In the genomic region with DNA sequence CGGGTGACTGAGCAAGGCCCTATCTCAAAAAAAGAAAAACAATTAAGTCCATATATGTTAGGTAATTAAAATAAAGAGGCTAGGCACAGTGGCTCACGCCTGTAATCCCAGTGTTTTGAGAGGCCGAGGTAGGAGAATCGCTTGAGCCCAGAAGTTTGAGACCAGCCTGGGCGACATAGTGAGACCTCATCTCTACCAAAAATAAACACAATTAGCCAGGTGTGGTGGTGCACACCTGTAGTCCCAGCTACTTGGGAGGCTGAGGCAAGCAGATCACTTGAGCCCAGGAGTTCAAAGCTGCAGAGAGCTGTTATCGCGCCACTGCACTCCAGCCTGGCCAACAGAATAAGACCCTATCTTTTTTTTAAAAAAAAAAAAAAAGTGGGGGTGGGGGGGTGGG, we compare ENCODE assay signal across 1 cellular context.
TF ChIP-seq lines count a peak whose summit lies in the region.

No MANE protein-coding gene starts in this region.

TF ChIP-seq in K562, 482 proteins besides CTCF, POLR2A, EP300 and RAD21 (continued from another document):
- TF ChIP-seq, protein P1, sequence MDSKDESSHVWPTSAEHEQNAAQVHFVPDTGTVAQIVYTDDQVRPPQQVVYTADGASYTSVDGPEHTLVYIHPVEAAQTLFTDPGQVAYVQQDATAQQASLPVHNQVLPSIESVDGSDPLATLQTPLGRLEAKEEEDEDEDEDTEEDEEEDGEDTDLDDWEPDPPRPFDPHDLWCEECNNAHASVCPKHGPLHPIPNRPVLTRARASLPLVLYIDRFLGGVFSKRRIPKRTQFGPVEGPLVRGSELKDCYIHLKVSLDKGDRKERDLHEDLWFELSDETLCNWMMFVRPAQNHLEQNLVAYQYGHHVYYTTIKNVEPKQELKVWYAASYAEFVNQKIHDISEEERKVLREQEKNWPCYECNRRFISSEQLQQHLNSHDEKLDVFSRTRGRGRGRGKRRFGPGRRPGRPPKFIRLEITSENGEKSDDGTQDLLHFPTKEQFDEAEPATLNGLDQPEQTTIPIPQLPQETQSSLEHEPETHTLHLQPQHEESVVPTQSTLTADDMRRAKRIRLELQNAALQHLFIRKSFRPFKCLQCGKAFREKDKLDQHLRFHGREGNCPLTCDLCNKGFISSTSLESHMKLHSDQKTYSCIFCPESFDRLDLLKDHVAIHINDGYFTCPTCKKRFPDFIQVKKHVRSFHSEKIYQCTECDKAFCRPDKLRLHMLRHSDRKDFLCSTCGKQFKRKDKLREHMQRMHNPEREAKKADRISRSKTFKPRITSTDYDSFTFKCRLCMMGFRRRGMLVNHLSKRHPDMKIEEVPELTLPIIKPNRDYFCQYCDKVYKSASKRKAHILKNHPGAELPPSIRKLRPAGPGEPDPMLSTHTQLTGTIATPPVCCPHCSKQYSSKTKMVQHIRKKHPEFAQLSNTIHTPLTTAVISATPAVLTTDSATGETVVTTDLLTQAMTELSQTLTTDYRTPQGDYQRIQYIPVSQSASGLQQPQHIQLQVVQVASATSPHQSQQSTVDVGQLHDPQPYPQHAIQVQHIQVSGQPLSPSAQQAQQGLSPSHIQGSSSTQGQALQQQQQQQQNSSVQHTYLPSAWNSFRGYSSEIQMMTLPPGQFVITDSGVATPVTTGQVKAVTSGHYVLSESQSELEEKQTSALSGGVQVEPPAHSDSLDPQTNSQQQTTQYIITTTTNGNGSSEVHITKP (IDR thresholded peaks at IDR 0.05; ENCODE audit: partially characterized antibody) = no peak
- TF ChIP-seq ADNP (tag; IDR thresholded peaks at IDR 0.05) (peak; percentile 83), KDM1A (IDR thresholded peaks at IDR 0.05) (peak in 1 of 2 experiments; percentile 16; a peak in 1 of 4 replicates), RBM34 (IDR thresholded peaks at IDR 0.05; ENCODE audit: borderline replicate concordance, insufficient read depth, low read length) (no peak), HSF4 (CRISPR knock-in tag; IDR thresholded peaks at IDR 0.05; ENCODE audit: borderline replicate concordance) (no peak), CEBPB (tag; IDR thresholded peaks at IDR 0.05) (no peak), TRIM24 (IDR thresholded peaks at IDR 0.05) (peak in 1 of 2 experiments; percentile 8; a peak in 1 of 4 replicates), BCOR (IDR thresholded peaks at IDR 0.05) (0 out of 2 replicates have a peak, but pooled peaks have one; percentile 24), RBM25 (IDR thresholded peaks at IDR 0.05; ENCODE audit: low read depth, low read length, severe bottlenecking) (peak; percentile 51), SREBF2 (CRISPR knock-in tag; IDR thresholded peaks at IDR 0.05) (no peak)
- TF ChIP-seq, protein P2, sequence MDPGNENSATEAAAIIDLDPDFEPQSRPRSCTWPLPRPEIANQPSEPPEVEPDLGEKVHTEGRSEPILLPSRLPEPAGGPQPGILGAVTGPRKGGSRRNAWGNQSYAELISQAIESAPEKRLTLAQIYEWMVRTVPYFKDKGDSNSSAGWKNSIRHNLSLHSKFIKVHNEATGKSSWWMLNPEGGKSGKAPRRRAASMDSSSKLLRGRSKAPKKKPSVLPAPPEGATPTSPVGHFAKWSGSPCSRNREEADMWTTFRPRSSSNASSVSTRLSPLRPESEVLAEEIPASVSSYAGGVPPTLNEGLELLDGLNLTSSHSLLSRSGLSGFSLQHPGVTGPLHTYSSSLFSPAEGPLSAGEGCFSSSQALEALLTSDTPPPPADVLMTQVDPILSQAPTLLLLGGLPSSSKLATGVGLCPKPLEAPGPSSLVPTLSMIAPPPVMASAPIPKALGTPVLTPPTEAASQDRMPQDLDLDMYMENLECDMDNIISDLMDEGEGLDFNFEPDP (CRISPR knock-in tag; IDR thresholded peaks at IDR 0.05) = no peak
